ENCODE assay signal across 8 cellular contexts in the genomic region with DNA sequence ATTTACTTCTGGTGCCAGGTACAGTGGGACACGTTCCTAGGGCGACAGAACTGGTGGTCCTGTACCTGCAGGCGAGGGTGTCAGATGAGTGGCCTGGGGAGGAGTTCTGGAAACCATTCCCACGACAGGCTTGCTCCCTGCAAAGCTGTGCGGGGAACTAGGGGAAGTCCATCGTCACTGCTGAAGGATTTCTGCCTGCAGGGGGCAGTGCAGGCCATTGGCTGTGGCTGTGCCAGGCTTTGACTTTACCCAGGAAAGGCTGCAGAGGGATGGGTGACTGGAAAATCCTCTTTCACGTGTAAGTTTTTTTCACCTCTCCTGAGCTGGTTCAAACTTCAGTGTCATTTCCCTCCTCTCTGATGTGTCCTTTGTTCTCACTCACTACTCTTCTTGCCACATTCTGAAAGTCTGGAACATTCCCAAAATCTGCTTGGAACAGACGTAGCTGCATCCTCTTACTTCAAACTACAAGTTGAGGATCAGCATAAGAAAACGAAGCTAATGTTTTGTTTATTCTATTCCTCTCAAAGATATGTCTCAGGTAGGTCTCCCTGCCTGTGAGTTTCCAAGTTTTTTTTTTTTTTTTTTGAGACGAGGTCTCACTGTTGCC.
DNase-seq lines count a peak whose midpoint lies in the region; ATAC-seq and TF ChIP-seq lines count a peak whose summit lies in the region.

No MANE protein-coding gene starts in this region.

- H3K4me3 ChIP-seq in fibroblast of lung (replicated peaks in 1 of 4; ENCODE audit: control extremely low read depth in 1 of 4, insufficient read depth in 1 of 4, low read depth in 3 of 4, low read length in 4 of 4) (no peak overlapping the region), tibial artery (no peak overlapping the region)

- H3K4me3 Mint-ChIP-seq in neural crest cell: no peak overlapping the region

- ATAC-seq in GM18858 (IDR thresholded peaks at IDR 0.05; ENCODE audit: unreplicated experiment) (peak; percentile 76), HG03175 (IDR thresholded peaks at IDR 0.05; ENCODE audit: unreplicated experiment) (peak; percentile 64)

- TF ChIP-seq CTCF in fibroblast of lung (conservative IDR thresholded peaks at IDR 0.05 in 1 of 2, IDR thresholded peaks at IDR 0.05 in 1 of 2; ENCODE audit: low read depth in 1 of 2, low read length in 2 of 2) (peak; percentile 58 to 76), neural crest cell (conservative IDR thresholded peaks at IDR 0.05) (peak; percentile 90), tibial artery (IDR thresholded peaks at IDR 0.05) (peak; percentile 69 to 83)

- no peaks in the 10 kb centered on the region for H4K20me1 ChIP-seq in fibroblast of lung (ENCODE audit: control insufficient read depth, extremely low read depth, insufficient read depth, low read length)

- H3K9me3 ChIP-seq in fibroblast of lung (ENCODE audit: control insufficient read depth, insufficient read depth, low read depth, low read length) (no peaks in the 10 kb centered on the region), tibial artery (no peaks in the 10 kb centered on the region)

- H2AFZ ChIP-seq in fibroblast of lung (ENCODE audit: low read length): no peak overlapping the region

- H3K27me3 ChIP-seq in fibroblast of lung (ENCODE audit: control insufficient read depth, insufficient read depth, low read length): no peaks in the 10 kb centered on the region
- H3K27me3 ChIP-seq in tibial artery: peaks cover 0 to 7% of the 10 kb centered on the region in 2 donors

- intact Hi-C loops in tibial artery (cut with DNase I; ENCODE audit: low total_unique reads): loop anchor here (10.0 kb wide), 1 partner anchor 261 kb away; no protein-coding TSS in a partner anchor

- no peak overlapping the region for H3K27ac ChIP-seq in fibroblast of lung (ENCODE audit: insufficient read depth, low read length)
- H3K27ac ChIP-seq in tibial artery: no peak overlapping the region

- no peak overlapping the region for H3K4me2 ChIP-seq in fibroblast of lung (ENCODE audit: extremely low read depth, insufficient read depth, low read length)

- no peaks in the 10 kb centered on the region for H3K9me3 Mint-ChIP-seq in neural crest cell

- no peak overlapping the region for H3K9ac ChIP-seq in fibroblast of lung (ENCODE audit: insufficient read depth, low read length)

- H3K4me1 ChIP-seq in fibroblast of lung (ENCODE audit: control insufficient read depth, extremely low read depth, insufficient read depth, low read length): peaks cover 2% of the 10 kb centered on the region
- peaks cover 0 to 14% (median 11%) of the 10 kb centered on the region in 4 donors for H3K4me1 ChIP-seq in tibial artery

- H3K4me1 Mint-ChIP-seq in neural crest cell: peaks cover 14% of the 10 kb centered on the region

- H3K36me3 ChIP-seq in fibroblast of lung (ENCODE audit: control insufficient read depth, insufficient read depth, low read length): no peaks in the 10 kb centered on the region
- no peaks in the 10 kb centered on the region for H3K36me3 ChIP-seq in tibial artery

- peaks cover 6% of the 10 kb centered on the region for H3K27me3 Mint-ChIP-seq in neural crest cell (ENCODE audit: low read depth)

- peak; percentile 36 to 48 for DNase-seq in AML-193 (lab: John Stamatoyannopoulos, UW)
- DNase-seq in NCI-H748 (lab: John Stamatoyannopoulos, UW; ENCODE audit: unreplicated experiment): peak; percentile 44
- DNase-seq in activated CD8-positive, alpha-beta memory T cell treated with anti-CD3 and anti-CD28 coated beads, Interleukin-2, amount 50 U/mL, for 4 hours: peak; percentile 39
- DNase-seq in fibroblast of lung (ENCODE audit: low read depth in 2 of 2): peak; percentile 20 to 32
- DNase-seq in neural crest cell (ENCODE audit: low read depth, low spot score): peak; percentile 95
- DNase-seq in tibial artery: peak; percentile 71 to 81

- H3K79me2 ChIP-seq in fibroblast of lung (ENCODE audit: control insufficient read depth, insufficient read depth, low read length): no peaks in the 10 kb centered on the region

- H3K36me3 Mint-ChIP-seq in neural crest cell (ENCODE audit: low read depth): no peaks in the 10 kb centered on the region

- H3K27ac Mint-ChIP-seq in neural crest cell (ENCODE audit: unreplicated experiment): no peak overlapping the region

Comparison
In these comparisons a context has a peak if more than half of its experiments do, and no peak if none do; other contexts are left out.
1. DNase-seq: peak in every context shown above with its lines; median percentile 95 in neural crest cell; 76 in tibial artery; 44 in NCI-H748; 42 in AML-193; 39 in activated CD8-positive, alpha-beta memory T cell treated with anti-CD3 and anti-CD28 coated beads, Interleukin-2, amount 50 U/mL, for 4 hours; 26 in fibroblast of lung.